Comparison of ENCODE assay signal across 1 cellular context in the genomic region with DNA sequence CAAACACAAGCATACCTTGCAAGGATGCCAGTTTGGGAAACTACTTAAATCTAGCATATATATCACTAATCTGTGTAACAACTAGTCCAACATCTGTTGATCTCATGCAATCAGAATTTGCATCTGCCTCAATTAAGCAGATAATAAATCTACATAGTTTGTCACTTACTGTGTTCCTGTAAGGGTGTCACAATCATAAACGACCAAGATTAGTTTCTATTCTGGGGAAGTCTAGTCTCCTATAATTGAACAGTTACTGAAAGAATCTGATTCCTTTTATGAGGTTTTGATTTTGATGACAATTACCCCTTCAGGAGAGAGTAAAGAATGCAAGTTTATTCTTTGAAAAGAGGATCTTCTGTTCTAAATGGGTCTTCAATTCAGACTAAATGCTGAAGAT.
TF ChIP-seq lines count a peak whose summit lies in the region.

No MANE protein-coding gene starts in this region.

TF ChIP-seq in IMR-90, 13 proteins besides CTCF, POLR2A, EP300 and RAD21:
- TF ChIP-seq MAFK (IDR thresholded peaks at IDR 0.05; ENCODE audit: low read depth, low read length) (no peak), FOS (IDR thresholded peaks at IDR 0.05; ENCODE audit: low read depth, low read length) (no peak), CEBPB (IDR thresholded peaks at IDR 0.05; ENCODE audit: low read depth, low read length) (no peak), RFX5 (IDR thresholded peaks at IDR 0.05; ENCODE audit: low read depth, low read length) (no peak), USF2 (IDR thresholded peaks at IDR 0.05; ENCODE audit: low read depth, low read length) (no peak), BHLHE40 (IDR thresholded peaks at IDR 0.05; ENCODE audit: low read depth, low read length) (no peak)
- TF ChIP-seq, protein P1, sequence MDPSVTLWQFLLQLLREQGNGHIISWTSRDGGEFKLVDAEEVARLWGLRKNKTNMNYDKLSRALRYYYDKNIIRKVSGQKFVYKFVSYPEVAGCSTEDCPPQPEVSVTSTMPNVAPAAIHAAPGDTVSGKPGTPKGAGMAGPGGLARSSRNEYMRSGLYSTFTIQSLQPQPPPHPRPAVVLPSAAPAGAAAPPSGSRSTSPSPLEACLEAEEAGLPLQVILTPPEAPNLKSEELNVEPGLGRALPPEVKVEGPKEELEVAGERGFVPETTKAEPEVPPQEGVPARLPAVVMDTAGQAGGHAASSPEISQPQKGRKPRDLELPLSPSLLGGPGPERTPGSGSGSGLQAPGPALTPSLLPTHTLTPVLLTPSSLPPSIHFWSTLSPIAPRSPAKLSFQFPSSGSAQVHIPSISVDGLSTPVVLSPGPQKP (IDR thresholded peaks at IDR 0.05; ENCODE audit: borderline replicate concordance, low read depth, low read length): no peak
